ENCODE assay signal across 1 cellular context in the genomic region with DNA sequence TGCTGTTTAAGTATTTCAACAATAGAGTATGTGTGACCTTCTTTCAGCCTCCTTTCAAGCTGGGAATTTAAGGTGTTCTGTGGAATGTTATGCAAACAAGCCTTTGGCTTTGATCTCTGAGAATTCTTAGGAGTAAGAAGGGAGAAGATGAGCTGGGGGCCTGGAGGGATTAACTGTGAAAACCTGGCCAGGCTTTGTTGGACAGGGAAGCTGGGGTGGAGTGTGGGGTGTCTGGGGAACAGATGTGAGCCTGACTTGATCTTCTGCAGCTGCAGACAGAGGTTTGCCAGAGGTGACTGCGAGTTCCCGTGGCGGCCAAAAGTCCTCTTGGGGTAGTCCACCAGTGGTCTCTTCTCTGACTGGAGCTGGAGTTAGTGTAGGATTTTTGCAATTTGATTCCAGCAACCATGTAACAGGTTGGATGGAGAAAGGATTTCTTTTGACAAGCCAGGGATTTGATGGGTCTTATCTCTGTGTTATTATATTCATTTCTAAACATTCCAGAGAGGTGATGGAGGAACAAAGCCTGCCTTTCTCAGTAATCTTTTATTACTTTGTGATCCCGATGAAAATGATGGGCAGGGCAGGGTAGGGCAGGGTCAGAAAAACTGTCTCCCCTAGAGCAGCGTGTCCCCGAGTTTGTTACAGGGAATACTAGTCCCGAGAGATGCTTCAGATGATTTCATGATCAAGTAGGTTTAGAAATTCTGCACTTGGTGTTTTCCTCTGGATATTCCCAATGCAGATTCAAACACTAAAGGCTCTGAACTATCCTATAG.
TF ChIP-seq lines count a peak whose summit lies in the region.

No MANE protein-coding gene starts in this region.

TF ChIP-seq in GM23338, 12 proteins besides CTCF, POLR2A, EP300 and RAD21:
- TF ChIP-seq, protein P1, sequence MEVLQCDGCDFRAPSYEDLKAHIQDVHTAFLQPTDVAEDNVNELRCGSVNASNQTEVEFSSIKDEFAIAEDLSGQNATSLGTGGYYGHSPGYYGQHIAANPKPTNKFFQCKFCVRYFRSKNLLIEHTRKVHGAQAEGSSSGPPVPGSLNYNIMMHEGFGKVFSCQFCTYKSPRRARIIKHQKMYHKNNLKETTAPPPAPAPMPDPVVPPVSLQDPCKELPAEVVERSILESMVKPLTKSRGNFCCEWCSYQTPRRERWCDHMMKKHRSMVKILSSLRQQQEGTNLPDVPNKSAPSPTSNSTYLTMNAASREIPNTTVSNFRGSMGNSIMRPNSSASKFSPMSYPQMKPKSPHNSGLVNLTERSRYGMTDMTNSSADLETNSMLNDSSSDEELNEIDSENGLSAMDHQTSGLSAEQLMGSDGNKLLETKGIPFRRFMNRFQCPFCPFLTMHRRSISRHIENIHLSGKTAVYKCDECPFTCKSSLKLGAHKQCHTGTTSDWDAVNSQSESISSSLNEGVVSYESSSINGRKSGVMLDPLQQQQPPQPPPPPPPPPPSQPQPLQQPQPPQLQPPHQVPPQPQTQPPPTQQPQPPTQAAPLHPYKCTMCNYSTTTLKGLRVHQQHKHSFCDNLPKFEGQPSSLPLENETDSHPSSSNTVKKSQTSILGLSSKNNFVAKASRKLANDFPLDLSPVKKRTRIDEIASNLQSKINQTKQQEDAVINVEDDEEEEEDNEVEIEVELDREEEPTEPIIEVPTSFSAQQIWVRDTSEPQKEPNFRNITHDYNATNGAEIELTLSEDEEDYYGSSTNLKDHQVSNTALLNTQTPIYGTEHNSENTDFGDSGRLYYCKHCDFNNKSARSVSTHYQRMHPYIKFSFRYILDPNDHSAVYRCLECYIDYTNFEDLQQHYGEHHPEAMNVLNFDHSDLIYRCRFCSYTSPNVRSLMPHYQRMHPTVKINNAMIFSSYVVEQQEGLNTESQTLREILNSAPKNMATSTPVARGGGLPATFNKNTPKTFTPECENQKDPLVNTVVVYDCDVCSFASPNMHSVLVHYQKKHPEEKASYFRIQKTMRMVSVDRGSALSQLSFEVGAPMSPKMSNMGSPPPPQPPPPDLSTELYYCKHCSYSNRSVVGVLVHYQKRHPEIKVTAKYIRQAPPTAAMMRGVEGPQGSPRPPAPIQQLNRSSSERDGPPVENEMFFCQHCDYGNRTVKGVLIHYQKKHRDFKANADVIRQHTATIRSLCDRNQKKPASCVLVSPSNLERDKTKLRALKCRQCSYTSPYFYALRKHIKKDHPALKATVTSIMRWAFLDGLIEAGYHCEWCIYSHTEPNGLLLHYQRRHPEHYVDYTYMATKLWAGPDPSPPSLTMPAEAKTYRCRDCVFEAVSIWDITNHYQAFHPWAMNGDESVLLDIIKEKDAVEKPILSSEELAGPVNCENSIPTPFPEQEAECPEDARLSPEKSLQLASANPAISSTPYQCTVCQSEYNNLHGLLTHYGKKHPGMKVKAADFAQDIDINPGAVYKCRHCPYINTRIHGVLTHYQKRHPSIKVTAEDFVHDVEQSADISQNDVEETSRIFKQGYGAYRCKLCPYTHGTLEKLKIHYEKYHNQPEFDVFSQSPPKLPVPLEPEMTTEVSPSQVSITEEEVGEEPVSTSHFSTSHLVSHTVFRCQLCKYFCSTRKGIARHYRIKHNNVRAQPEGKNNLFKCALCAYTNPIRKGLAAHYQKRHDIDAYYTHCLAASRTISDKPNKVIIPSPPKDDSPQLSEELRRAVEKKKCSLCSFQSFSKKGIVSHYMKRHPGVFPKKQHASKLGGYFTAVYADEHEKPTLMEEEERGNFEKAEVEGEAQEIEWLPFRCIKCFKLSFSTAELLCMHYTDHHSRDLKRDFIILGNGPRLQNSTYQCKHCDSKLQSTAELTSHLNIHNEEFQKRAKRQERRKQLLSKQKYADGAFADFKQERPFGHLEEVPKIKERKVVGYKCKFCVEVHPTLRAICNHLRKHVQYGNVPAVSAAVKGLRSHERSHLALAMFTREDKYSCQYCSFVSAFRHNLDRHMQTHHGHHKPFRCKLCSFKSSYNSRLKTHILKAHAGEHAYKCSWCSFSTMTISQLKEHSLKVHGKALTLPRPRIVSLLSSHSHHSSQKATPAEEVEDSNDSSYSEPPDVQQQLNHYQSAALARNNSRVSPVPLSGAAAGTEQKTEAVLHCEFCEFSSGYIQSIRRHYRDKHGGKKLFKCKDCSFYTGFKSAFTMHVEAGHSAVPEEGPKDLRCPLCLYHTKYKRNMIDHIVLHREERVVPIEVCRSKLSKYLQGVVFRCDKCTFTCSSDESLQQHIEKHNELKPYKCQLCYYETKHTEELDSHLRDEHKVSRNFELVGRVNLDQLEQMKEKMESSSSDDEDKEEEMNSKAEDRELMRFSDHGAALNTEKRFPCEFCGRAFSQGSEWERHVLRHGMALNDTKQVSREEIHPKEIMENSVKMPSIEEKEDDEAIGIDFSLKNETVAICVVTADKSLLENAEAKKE (CRISPR knock-in tag; IDR thresholded peaks at IDR 0.05), result peak; percentile 88; the same call in 1 of the 2 replicates
- TF ChIP-seq JUNB (IDR thresholded peaks at IDR 0.05; ENCODE audit: unreplicated experiment) (no peak), NANOG (IDR thresholded peaks at IDR 0.05; ENCODE audit: borderline replicate concordance) (0 out of 2 replicates have a peak, but pooled peaks have one; percentile 16), POLR2AphosphoS5 (IDR thresholded peaks at IDR 0.05; ENCODE audit: low read depth) (no peak)
